In the genomic region with DNA sequence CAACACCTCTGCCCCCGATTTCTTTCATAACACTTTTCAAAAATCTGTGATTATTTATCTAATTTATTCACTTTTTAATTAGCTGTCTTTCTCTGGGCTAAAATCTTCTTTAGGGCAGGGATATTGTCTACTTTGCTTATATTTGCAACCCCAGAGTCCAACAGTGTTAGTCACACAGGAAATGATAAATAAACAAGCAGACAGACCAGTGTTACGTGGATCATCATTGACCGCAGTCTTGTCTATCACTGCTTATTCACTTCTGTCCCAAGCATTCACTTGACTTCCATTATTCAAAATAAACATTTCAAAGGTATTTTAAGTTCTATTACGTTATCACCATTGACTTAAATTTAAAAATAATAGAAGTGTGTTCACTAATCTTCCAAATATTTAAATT, we compare ENCODE assay signal across 18 cellular contexts.
DNase-seq lines count a peak whose midpoint lies in the region; ATAC-seq, FAIRE-seq and TF ChIP-seq lines count a peak whose summit lies in the region.
"Had no signal": no experiment of that assay in that cellular context is flagged by ENCODE, and none has a peak within 500 bp of the region (broad histone marks: within the 10 kb centered on the region; RNA-seq: fewer than 3 reads in every experiment).

No MANE protein-coding gene starts in this region.

- H3K27me3 ChIP-seq in K562 (ENCODE audit: control insufficient read depth in 2 of 2, insufficient read depth in 2 of 2, low read length in 2 of 2) (no peaks in the 10 kb centered on the region), HepG2 (ENCODE audit: control insufficient read depth in 1 of 2, insufficient read depth in 2 of 2, low read length in 2 of 2) (no peaks in the 10 kb centered on the region), heart left ventricle (no peaks in the 10 kb centered on the region), HAP-1 (ENCODE audit: low read depth) (no peaks in the 10 kb centered on the region)

- no TSS peak for BruUV-seq in K562 (replicated peaks; lab: Mats Ljungman, UMichigan)
- BruUV-seq in HepG2 (replicated peaks; lab: Mats Ljungman, UMichigan) = no TSS peak

- TF ChIP-seq CTCF in K562 (IDR thresholded peaks at IDR 0.05 in 2 of 3, conservative IDR thresholded peaks at IDR 0.05 in 1 of 3; ENCODE audit: insufficient read depth in 2 of 3, low read depth in 1 of 3, low read length in 3 of 3) = no peak
- no peak for TF ChIP-seq CTCF in HepG2 (CRISPR knock-in tag; IDR thresholded peaks at IDR 0.05)
- no peak for TF ChIP-seq CTCF in heart left ventricle (IDR thresholded peaks at IDR 0.05)

- H3K4me3 ChIP-seq in K562 (no peak overlapping the region), HepG2 (replicated peaks in 1 of 3; ENCODE audit: insufficient read depth in 1 of 3, low read depth in 2 of 3, low read length in 3 of 3) (no peak overlapping the region), heart left ventricle (no peak overlapping the region), HAP-1 (no peak overlapping the region)

- no peaks in the 10 kb centered on the region for H3K9me1 ChIP-seq in K562 (ENCODE audit: control insufficient read depth, insufficient read depth, low read length)

- TF ChIP-seq POLR2A in K562 (conservative IDR thresholded peaks at IDR 0.05) (no peak), HepG2 (IDR thresholded peaks at IDR 0.05; ENCODE audit: insufficient read depth in 1 of 2, low read depth in 2 of 2, low read length in 2 of 2) (no peak), heart left ventricle (IDR thresholded peaks at IDR 0.05) (no peak)

- H3K36me3 Mint-ChIP-seq in activated CD4-positive, alpha-beta memory T cell treated with anti-CD3 and anti-CD28 coated beads for 36 hours = no peaks in the 10 kb centered on the region

- 4% methylated on average over 4 of the region's 4 CpGs for WGBS in K562 (ENCODE audit: insufficient coverage, low coverage, missing lambda C conversion rate)
- WGBS in HepG2 (ENCODE audit: low lambda C conversion rate) = 0% methylated on average over 4 of the region's 4 CpGs
- 47 to 63% (median 53%) methylated on average over 4 of the region's 4 CpGs for WGBS in heart left ventricle, 4 donors

- H3K79me2 ChIP-seq in K562 (ENCODE audit: control insufficient read depth, insufficient read depth, low read length) = no peaks in the 10 kb centered on the region
- H3K79me2 ChIP-seq in HepG2 (ENCODE audit: insufficient read depth, low read length) = no peaks in the 10 kb centered on the region

- H3K4me2 ChIP-seq in K562 (ENCODE audit: insufficient read depth, low read length) (no peak overlapping the region), HepG2 (ENCODE audit: low read depth, low read length) (no peak overlapping the region)

- TF ChIP-seq EP300 in K562 (IDR thresholded peaks at IDR 0.05; ENCODE audit: low read length) (no peak), HepG2 (IDR thresholded peaks at IDR 0.05; ENCODE audit: low read depth in 2 of 2, low read length in 2 of 2) (peak in 1 of 2 experiments; percentile 42; a peak in 1 of 4 replicates), HepG2 (CRISPR knock-in tag; IDR thresholded peaks at IDR 0.05; ENCODE audit: borderline replicate concordance) (no peak)

- no peaks in the 10 kb centered on the region for H4K20me1 ChIP-seq in K562 (replicated peaks; ENCODE audit: control insufficient read depth, insufficient read depth, low read length)
- H4K20me1 ChIP-seq in HepG2 (ENCODE audit: insufficient read depth, low read length) = no peaks in the 10 kb centered on the region

- H3K36me3 ChIP-seq in K562 (ENCODE audit: control insufficient read depth, insufficient read depth, low read length) (no peaks in the 10 kb centered on the region), HepG2 (replicated peaks in 1 of 2; ENCODE audit: control insufficient read depth in 1 of 2, insufficient read depth in 2 of 2, low read length in 2 of 2) (no peaks in the 10 kb centered on the region), heart left ventricle (no peaks in the 10 kb centered on the region), HAP-1 (replicated peaks) (no peaks in the 10 kb centered on the region)

- H3K27me3 Mint-ChIP-seq in activated CD4-positive, alpha-beta memory T cell treated with anti-CD3 and anti-CD28 coated beads for 36 hours = no peaks in the 10 kb centered on the region

- in situ Hi-C loops in K562 (cut with MboI) (no loop called here), HepG2 (cut with HindIII; ENCODE audit: extremely low pct_ligation_motif_present, low pct_unique_long_range_greater_than_20kb) (no loop called here), HAP-1 (cut with MboI; ENCODE audit: low sequenced_read_pairs) (no loop called here)

- H3K27ac Mint-ChIP-seq in activated CD4-positive, alpha-beta memory T cell treated with anti-CD3 and anti-CD28 coated beads for 36 hours = no peak overlapping the region
- H3K27ac Mint-ChIP-seq: T-helper 2 cell treated with Interferon-gamma antibody and Interleukin-4, amounts not matched to agents 5 μg/mL and 100 μg/mL, for 36 hours had no signal

- POLR2A ChIA-PET in K562 (lab: Yijun Ruan, JAX) = interaction anchor here (1.7 kb wide), 1 partner anchor 8 kb away, joined by 4 read pairs; no protein-coding TSS in a partner anchor
- POLR2A ChIA-PET in HepG2 (lab: Yijun Ruan, JAX) = interaction anchor here (1.2 kb wide), 1 partner anchor 19 kb away, joined by 3 read pairs; no protein-coding TSS in a partner anchor
- POLR2A ChIA-PET in activated CD4-positive, alpha-beta memory T cell treated with anti-CD3 and anti-CD28 coated beads for 36 hours (lab: Charles Lee) = no interaction called here

- H2AFZ ChIP-seq in K562 (ENCODE audit: low read depth, low read length) (no peak overlapping the region), HepG2 (ENCODE audit: low read length) (no peak overlapping the region)

- intact Hi-C loops in K562 (cut with micrococcal nuclease) (no loop called here), HepG2 (cut with micrococcal nuclease; ENCODE audit: unreplicated experiment) (loop anchor here (1.0 to 5.0 kb wide), 2 partner anchors 20 to 239 kb away; a partner anchor contains a TSS), heart left ventricle (cut with DNase I) (no loop called here)
- intact Hi-C loops in activated CD4-positive, alpha-beta memory T cell treated with anti-CD3 and anti-CD28 coated beads for 36 hours (cut with micrococcal nuclease) = no loop called here

- H3K4me3 Mint-ChIP-seq in activated CD4-positive, alpha-beta memory T cell treated with anti-CD3 and anti-CD28 coated beads for 36 hours = no peak overlapping the region
- H3K4me3 Mint-ChIP-seq: T-helper 2 cell treated with Interferon-gamma antibody and Interleukin-4, amounts not matched to agents 5 μg/mL and 100 μg/mL, for 36 hours had no signal

- H3K9me3 ChIP-seq in K562 (replicated peaks; ENCODE audit: control insufficient read depth, insufficient read depth, low read depth, low read length) = 0 out of 2 replicates have a peak, but pooled peaks cover 4% of the 10 kb centered on the region
- H3K9me3 ChIP-seq in HepG2 (ENCODE audit: low read length) = no peaks in the 10 kb centered on the region
- H3K9me3 ChIP-seq in heart left ventricle = no peaks in the 10 kb centered on the region
- H3K9me3 ChIP-seq in HAP-1 = no peaks in the 10 kb centered on the region

- H3K4me1 ChIP-seq in K562 (replicated peaks in 1 of 2; ENCODE audit: control insufficient read depth in 2 of 2, insufficient read depth in 2 of 2, low read length in 2 of 2) (no peaks in the 10 kb centered on the region), HepG2 (ENCODE audit: insufficient read depth, low read length) (peaks cover 14% of the 10 kb centered on the region), heart left ventricle (no peaks in the 10 kb centered on the region), HAP-1 (no peaks in the 10 kb centered on the region)

- TF ChIP-seq RAD21 in K562 (CRISPR knock-in tag; conservative IDR thresholded peaks at IDR 0.05 in 1 of 2, IDR thresholded peaks at IDR 0.05 in 1 of 2) = no peak
- no peak for TF ChIP-seq RAD21 in HepG2 (CRISPR knock-in tag; IDR thresholded peaks at IDR 0.05)

- FAIRE-seq in K562 (lab: Jason Lieb, UNC) (no peak), HepG2 (lab: Jason Lieb, UNC) (no peak)
- FAIRE-seq: D721Med had no signal

- H3K9me3 Mint-ChIP-seq in activated CD4-positive, alpha-beta memory T cell treated with anti-CD3 and anti-CD28 coated beads for 36 hours = no peaks in the 10 kb centered on the region
- H3K9me3 Mint-ChIP-seq: T-helper 2 cell treated with Interferon-gamma antibody and Interleukin-4, amounts not matched to agents 5 μg/mL and 100 μg/mL, for 36 hours had no signal

- CTCF ChIA-PET in K562 (lab: Yijun Ruan, JAX; ENCODE audit: low intra/inter-chr PET ratio) (no interaction called here), HepG2 (lab: Yijun Ruan, JAX; ENCODE audit: low intra/inter-chr PET ratio, low total read pairs) (no interaction called here)
- CTCF ChIA-PET in activated CD4-positive, alpha-beta memory T cell treated with anti-CD3 and anti-CD28 coated beads for 36 hours (lab: Charles Lee) = no interaction called here

- DNase-seq in COLO829 (ENCODE audit: low spot score) (peak; percentile 41), M059J (ENCODE audit: low read depth) (peak; percentile 90), K562 (ENCODE audit: extremely low read depth in 1 of 4, low spot score in 3 of 4) (no peak), HepG2 (ENCODE audit: low spot score) (peak; percentile 34), heart left ventricle (no peak), HAP-1 (ENCODE audit: low spot score in 2 of 2) (no peak)
- no peak for DNase-seq in stimulated activated naive CD8-positive, alpha-beta T cell treated with anti-CD3 and anti-CD28 coated beads, Interleukin-15, Interleukin-2, amounts not matched to agents 100 U/mL and 50 U/mL, for 24 hours
- no peak for DNase-seq in activated CD4-positive, alpha-beta memory T cell treated with anti-CD3 and anti-CD28 coated beads for 36 hours
- DNase-seq: activated CD4-positive, alpha-beta T cell treated with anti-CD3 and anti-CD28 coated beads for 1 hour; activated gamma-delta T cell; aorta; cortex of kidney; erythroblast; SHP77; stimulated activated CD4-positive, alpha-beta T cell treated with anti-CD3 and anti-CD28 coated beads, Interleukin-1b, Interleukin-23, amount 100 ng/mL, for 48 hours had no signal

- H3K4me1 Mint-ChIP-seq in activated CD4-positive, alpha-beta memory T cell treated with anti-CD3 and anti-CD28 coated beads for 36 hours (ENCODE audit: low read depth) = no peaks in the 10 kb centered on the region

- H3K27ac ChIP-seq in K562 (ENCODE audit: extremely low read depth, low read depth, low read length) (no peak overlapping the region), HepG2 (ENCODE audit: extremely low read length, insufficient read depth, low read length) (no peak overlapping the region), heart left ventricle (no peak overlapping the region)
- H3K27ac ChIP-seq: HL-60 had no signal

- H3K9ac ChIP-seq in K562 (ENCODE audit: insufficient read depth in 1 of 2, low read depth in 2 of 2, low read length in 2 of 2) = no peak overlapping the region
- H3K9ac ChIP-seq in HepG2 (ENCODE audit: insufficient read depth, low read depth, low read length) = no peak overlapping the region

- ATAC-seq in K562 = no peak
- peak; percentile 88 for ATAC-seq in HepG2
- no peak for ATAC-seq in stimulated activated naive CD8-positive, alpha-beta T cell treated with anti-CD3 and anti-CD28 coated beads, Interleukin-15, Interleukin-2, amounts not matched to agents 100 U/mL and 50 U/mL, for 24 hours
- no peak for ATAC-seq in heart left ventricle

TF ChIP-seq in K562, 482 proteins besides CTCF, POLR2A, EP300 and RAD21 (continues in another document):
- TF ChIP-seq TBP (optimal IDR thresholded peaks at IDR 0.05; ENCODE audit: low read depth, low read length) = no peak

TF ChIP-seq in HepG2, 621 proteins besides CTCF, POLR2A, EP300 and RAD21 (continues in another document):
- no peak for TF ChIP-seq ZNF30 (CRISPR knock-in tag; IDR thresholded peaks at IDR 0.05)

Comparison
In these comparisons a context has a peak if more than half of its experiments do, and no peak if none do; other contexts are left out.
1. DNase-seq: peak in COLO829 (single experiment), M059J (single experiment) and HepG2 (single experiment); none in K562 (0 of 4), stimulated activated naive CD8-positive, alpha-beta T cell treated with anti-CD3 and anti-CD28 coated beads, Interleukin-15, Interleukin-2, amounts not matched to agents 100 U/mL and 50 U/mL, for 24 hours (single experiment), heart left ventricle (0 of 5), activated CD4-positive, alpha-beta memory T cell treated with anti-CD3 and anti-CD28 coated beads for 36 hours (single experiment) and HAP-1 (0 of 2).